Comparison of ENCODE assay signal across 22 cellular contexts in the genomic region with DNA sequence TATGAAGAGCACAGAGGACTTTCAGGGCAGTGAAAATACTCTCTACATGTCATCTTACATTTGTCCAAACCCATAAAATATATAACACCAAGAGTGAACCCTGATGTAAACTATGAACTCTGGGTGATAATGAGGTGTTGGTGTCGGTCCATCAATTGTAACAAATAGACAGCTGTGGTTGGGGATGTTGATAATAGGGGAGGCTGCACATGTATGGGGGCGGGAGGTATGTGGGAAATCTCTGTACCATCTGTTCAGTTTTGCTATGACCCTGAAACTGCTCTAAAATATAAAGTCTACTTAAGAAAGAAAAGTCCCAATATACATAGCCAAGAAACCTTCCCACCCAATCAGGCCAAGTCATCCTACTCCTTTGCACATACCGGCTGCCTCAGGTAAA.
DNase-seq lines count a peak whose midpoint lies in the region; ATAC-seq, FAIRE-seq and TF ChIP-seq lines count a peak whose summit lies in the region.
"Had no signal": no experiment of that assay in that cellular context is flagged by ENCODE, and none has a peak within 500 bp of the region (broad histone marks: within the 10 kb centered on the region; RNA-seq: fewer than 3 reads in every experiment).

No MANE protein-coding gene starts in this region.

- no peak overlapping the region for H3K4me3 Mint-ChIP-seq in naive thymus-derived CD8-positive, alpha-beta T cell
- H3K4me3 Mint-ChIP-seq: activated CD4-positive, alpha-beta T cell treated with anti-CD3 and anti-CD28 coated beads, Interleukin-2, amount 10 ng/mL, durations not matched to agents 7 days and 5 days; effector memory CD8-positive, alpha-beta T cell had no signal

- H3K4me3 ChIP-seq in GM12878 (no peak overlapping the region), parathyroid adenoma (ENCODE audit: low read depth, low read length) (no peak overlapping the region), small intestine (ENCODE audit: low read depth in 1 of 2, low read length in 2 of 2) (no peak overlapping the region)
- H3K4me3 ChIP-seq: suprapubic skin had no signal

- POLR2A ChIA-PET in GM12878 (lab: Charles Lee), result no interaction called here
- POLR2A ChIA-PET in naive thymus-derived CD8-positive, alpha-beta T cell (lab: Charles Lee), result no interaction called here

- TF ChIP-seq POLR2A in GM12878 (IDR thresholded peaks at IDR 0.05; ENCODE audit: low read depth, low read length), result no peak

- H3K9me3 ChIP-seq in GM12878 (replicated peaks; ENCODE audit: control insufficient read depth, insufficient read depth, low read length) (no peaks in the 10 kb centered on the region), parathyroid adenoma (ENCODE audit: control insufficient read depth, low read length) (no peaks in the 10 kb centered on the region), small intestine (ENCODE audit: control insufficient read depth, low read depth) (no peaks in the 10 kb centered on the region)
- H3K9me3 ChIP-seq: suprapubic skin had no signal

- peaks cover 0 to 5% (median 0%) of the 10 kb centered on the region in 3 donors for H3K36me3 Mint-ChIP-seq in naive thymus-derived CD8-positive, alpha-beta T cell
- H3K36me3 Mint-ChIP-seq: activated naive CD4-positive, alpha-beta T cell treated with anti-CD3 and anti-CD28 coated beads, Interleukin-2, amount 50 U/mL, for 72 hours had no signal

- TF ChIP-seq RAD21 in GM12878 (IDR thresholded peaks at IDR 0.05; ENCODE audit: insufficient read depth, low read depth, low read length), result no peak

- RAD21 ChIA-PET in GM12878 (lab: Charles Lee; ENCODE audit: unreplicated experiment), result interaction anchor here (0.7 to 2.3 kb wide), 4 partner anchors 43 to 131 kb away, joined by 3 to 7 read pairs (median 4); no protein-coding TSS in a partner anchor

- TF ChIP-seq CTCF in GM12878 (IDR thresholded peaks at IDR 0.05 in 2 of 3, conservative IDR thresholded peaks at IDR 0.05 in 1 of 3; ENCODE audit: control insufficient read depth in 2 of 3, extremely low read depth in 1 of 3, insufficient read depth in 1 of 3, low read depth in 3 of 3, low read length in 3 of 3), result no peak
- no peak for TF ChIP-seq CTCF in parathyroid adenoma (IDR thresholded peaks at IDR 0.05)

- FAIRE-seq in GM12878 (lab: Jason Lieb, UNC) (no peak), small intestine (lab: Jason Lieb, UNC) (no peak)
- FAIRE-seq: GM19239, TTC549 had no signal

- SMC1A ChIA-PET in GM12878 (lab: Charles Lee; ENCODE audit: uncharacterized antibody, unreplicated experiment), result interaction anchor here (0.9 to 1.6 kb wide), 5 partner anchors 45 to 741 kb away, joined by 3 to 4 read pairs (median 3); no protein-coding TSS in a partner anchor

- no peak overlapping the region for H3K27ac ChIP-seq in GM12878 (ENCODE audit: control insufficient read depth, insufficient read depth)
- H3K27ac ChIP-seq in parathyroid adenoma, result peak overlapping the region; percentile 21
- no peak overlapping the region for H3K27ac ChIP-seq in small intestine (ENCODE audit: low read depth in 1 of 2, low read length in 1 of 2)
- H3K27ac ChIP-seq: HL-60, suprapubic skin had no signal

- BruUV-seq in GM12878 (replicated peaks; lab: Mats Ljungman, UMichigan), result no TSS peak

- H3K27ac Mint-ChIP-seq in naive thymus-derived CD8-positive, alpha-beta T cell, result no peak overlapping the region
- H3K27ac Mint-ChIP-seq: activated CD4-positive, alpha-beta T cell treated with anti-CD3 and anti-CD28 coated beads, Interleukin-2, amount 10 ng/mL, durations not matched to agents 7 days and 5 days; activated naive CD4-positive, alpha-beta T cell treated with anti-CD3 and anti-CD28 coated beads, Interleukin-2, amount 50 U/mL, for 72 hours; effector memory CD8-positive, alpha-beta T cell had no signal

- ATAC-seq in GM18511 (IDR thresholded peaks at IDR 0.05; ENCODE audit: unreplicated experiment) (peak; percentile 60), HG02759 (IDR thresholded peaks at IDR 0.05; ENCODE audit: unreplicated experiment) (peak; percentile 60), GM12878 (peak; percentile 77), GM19395 (IDR thresholded peaks at IDR 0.05; ENCODE audit: unreplicated experiment) (no peak)
- no peak for ATAC-seq in naive thymus-derived CD8-positive, alpha-beta T cell
- ATAC-seq: activated naive CD4-positive, alpha-beta T cell treated with anti-CD3 and anti-CD28 coated beads, Interleukin-2, amount 50 U/mL, for 72 hours; effector memory CD8-positive, alpha-beta T cell; left colon had no signal

- no peak; a peak in 1 of 4 replicates for TF ChIP-seq EP300 in GM12878 (IDR thresholded peaks at IDR 0.05; ENCODE audit: borderline replicate concordance in 1 of 2, control insufficient read depth in 1 of 2, low read depth in 2 of 2, low read length in 2 of 2)

- no peak overlapping the region for H2AFZ ChIP-seq in GM12878 (ENCODE audit: control insufficient read depth, low read depth, low read length)
- peak overlapping the region; percentile 19 for H2AFZ ChIP-seq in parathyroid adenoma

- intact Hi-C loops in GM12878 (cut with micrococcal nuclease; ENCODE audit: unreplicated experiment), result no loop called here

- H3K27me3 Mint-ChIP-seq in naive thymus-derived CD8-positive, alpha-beta T cell, result peaks cover 1 to 10% (median 3%) of the 10 kb centered on the region in 5 donors

- no peaks in the 10 kb centered on the region for H3K4me1 Mint-ChIP-seq in naive thymus-derived CD8-positive, alpha-beta T cell
- H3K4me1 Mint-ChIP-seq: activated CD4-positive, alpha-beta T cell treated with anti-CD3 and anti-CD28 coated beads, Interleukin-2, amount 10 ng/mL, durations not matched to agents 7 days and 5 days had no signal

- DNase-seq in GM12878 (ENCODE audit: low read depth, low spot score) (no peak), small intestine (no peak), amygdala (lab: John Stamatoyannopoulos, UW) (no peak)
- no peak for DNase-seq in naive thymus-derived CD8-positive, alpha-beta T cell
- DNase-seq: activated CD4-positive, alpha-beta T cell treated with anti-CD3 and anti-CD28 coated beads, Interleukin-2, amount 10 ng/mL, durations not matched to agents 7 days and 5 days; C1 segment of cervical spinal cord; effector memory CD8-positive, alpha-beta T cell; H7; left colon; midbrain; NCI-H1417 treated with DMSO at 0.1 percent for 48 hours; NCI-H82; SHP77 had no signal

- H3K4me2 ChIP-seq in GM12878 (ENCODE audit: control insufficient read depth, insufficient read depth), result no peak overlapping the region
- H3K4me2 ChIP-seq in parathyroid adenoma (ENCODE audit: low read length), result no peak overlapping the region

- H3K27me3 ChIP-seq in GM12878 (replicated peaks in 1 of 2; ENCODE audit: control insufficient read depth in 2 of 2, insufficient read depth in 2 of 2, low read length in 1 of 2), result no peaks in the 10 kb centered on the region
- H3K27me3 ChIP-seq in parathyroid adenoma (ENCODE audit: control insufficient read depth, insufficient read depth, low read length), result no peaks in the 10 kb centered on the region
- H3K27me3 ChIP-seq in small intestine (ENCODE audit: control insufficient read depth in 2 of 2, insufficient read depth in 2 of 2, low read length in 2 of 2), result no peaks in the 10 kb centered on the region
- H3K27me3 ChIP-seq: suprapubic skin had no signal

- in situ Hi-C loops in GM12878 (cut with MboI), result no loop called here

- H3K9ac ChIP-seq in GM12878 (ENCODE audit: control insufficient read depth, insufficient read depth, low read length) (no peak overlapping the region), parathyroid adenoma (no peak overlapping the region)

- 13% methylated on average over 3 of the region's 3 CpGs for WGBS in GM12878 (ENCODE audit: insufficient coverage, insufficient replicate concordance, low lambda C conversion rate, missing lambda C conversion rate)
- 71 to 89% (median 80%) methylated on average over 3 of the region's 3 CpGs for WGBS in small intestine, 3 donors

- H3K79me2 ChIP-seq in GM12878 (ENCODE audit: control insufficient read depth, insufficient read depth, low read length) (no peaks in the 10 kb centered on the region), parathyroid adenoma (no peaks in the 10 kb centered on the region)

- H3K4me1 ChIP-seq in GM12878 (ENCODE audit: control insufficient read depth, insufficient read depth, low read length), result no peaks in the 10 kb centered on the region
- H3K4me1 ChIP-seq in parathyroid adenoma, result peaks cover 22% of the 10 kb centered on the region
- peaks cover 2 to 9% of the 10 kb centered on the region in 2 donors for H3K4me1 ChIP-seq in small intestine (ENCODE audit: control insufficient read depth in 2 of 2, insufficient read depth in 1 of 2, low read depth in 1 of 2, low read length in 1 of 2)

- peaks cover 0 to 3% (median 0%) of the 10 kb centered on the region in 9 donors for H3K9me3 Mint-ChIP-seq in naive thymus-derived CD8-positive, alpha-beta T cell
- H3K9me3 Mint-ChIP-seq: activated CD4-positive, alpha-beta T cell treated with anti-CD3 and anti-CD28 coated beads, Interleukin-2, amount 10 ng/mL, durations not matched to agents 7 days and 5 days; activated naive CD4-positive, alpha-beta T cell treated with anti-CD3 and anti-CD28 coated beads, Interleukin-2, amount 50 U/mL, for 72 hours; effector memory CD8-positive, alpha-beta T cell had no signal

- CTCF ChIA-PET in GM12878 (lab: Yijun Ruan, JAX), result no interaction called here

- H3K36me3 ChIP-seq in GM12878 (ENCODE audit: control insufficient read depth in 2 of 2, insufficient read depth in 2 of 2, low read length in 1 of 2) (no peaks in the 10 kb centered on the region), parathyroid adenoma (ENCODE audit: control insufficient read depth, insufficient read depth, low read length) (no peaks in the 10 kb centered on the region), small intestine (ENCODE audit: control insufficient read depth in 2 of 2, insufficient read depth in 2 of 2, low read length in 2 of 2) (no peaks in the 10 kb centered on the region)
- H3K36me3 ChIP-seq: suprapubic skin had no signal

- H4K20me1 ChIP-seq in GM12878 (ENCODE audit: control insufficient read depth, insufficient read depth), result no peaks in the 10 kb centered on the region

TF ChIP-seq in GM12878, 131 proteins besides CTCF, POLR2A, EP300 and RAD21 (continues in another document):
- TF ChIP-seq CREM (IDR thresholded peaks at IDR 0.05; ENCODE audit: low read depth), result no peak
- TF ChIP-seq HDAC6 (IDR thresholded peaks at IDR 0.05; ENCODE audit: unreplicated experiment), result no peak
- TF ChIP-seq RAD51 (IDR thresholded peaks at IDR 0.05), result no peak

Comparison
In these comparisons a context has a peak if more than half of its experiments do, and no peak if none do; other contexts are left out.
1. ATAC-seq: peak in GM18511 (single experiment), HG02759 (single experiment) and GM12878 (single experiment); none in naive thymus-derived CD8-positive, alpha-beta T cell (0 of 2) and GM19395 (single experiment).